ENCODE assay signal across 8 cellular contexts in genomic region chr9:117783828-117784227, GRCh38.
DNase-seq lines count a peak whose midpoint lies in the region; ATAC-seq and TF ChIP-seq lines count a peak whose summit lies in the region.

No MANE protein-coding gene starts in this region.

- DNase-seq in KBM-7 (peak; percentile 23), GM03348 (ENCODE audit: low spot score) (no peak), NCI-H748 treated with DMSO at 0.1 percent for 48 hours (lab: John Stamatoyannopoulos, UW) (no peak), sigmoid colon (no peak)
- DNase-seq in stimulated activated naive CD8-positive, alpha-beta T cell treated with anti-CD3 and anti-CD28 coated beads, Interleukin-15, Interleukin-2, amounts not matched to agents 100 U/mL and 50 U/mL, for 24 hours, result no peak

- peaks cover 0 to 11% (median 6%) of the 10 kb centered on the region in 4 donors for H3K4me1 ChIP-seq in sigmoid colon

- no peaks in the 10 kb centered on the region for H3K27me3 ChIP-seq in sigmoid colon

- no peak for TF ChIP-seq EP300 in sigmoid colon (IDR thresholded peaks at IDR 0.05)

- peak; percentile 77 for ATAC-seq in GM18519 (IDR thresholded peaks at IDR 0.05; ENCODE audit: low FRiP score, unreplicated experiment)
- ATAC-seq in GM21619 (IDR thresholded peaks at IDR 0.05; ENCODE audit: unreplicated experiment), result peak; percentile 84
- ATAC-seq in stimulated activated naive CD8-positive, alpha-beta T cell treated with anti-CD3 and anti-CD28 coated beads, Interleukin-15, Interleukin-2, amounts not matched to agents 100 U/mL and 50 U/mL, for 24 hours, result peak; percentile 48

- peak overlapping the region in 1 of 4 donors; percentile 41 for H3K4me3 ChIP-seq in sigmoid colon

- intact Hi-C loops in sigmoid colon (cut with DNase I), result no loop called here

- H3K27ac ChIP-seq in cingulate gyrus (ENCODE audit: low read depth, low read length) (peak overlapping the region; percentile 62), sigmoid colon (peak overlapping the region in 2 of 4 donors; percentile 22 to 54)

- TF ChIP-seq POLR2A in sigmoid colon (IDR thresholded peaks at IDR 0.05), result no peak

- in situ Hi-C loops in KBM-7 (cut with MboI; ENCODE audit: low pct_unique_long_range_greater_than_20kb, low sequenced_read_pairs), result no loop called here

- 29 to 46% methylated on average over 1 of the region's 1 CpG for WGBS in sigmoid colon, 2 donors

- no peaks in the 10 kb centered on the region for H3K36me3 ChIP-seq in sigmoid colon

- TF ChIP-seq CTCF in sigmoid colon (IDR thresholded peaks at IDR 0.05), result no peak

- no peaks in the 10 kb centered on the region for H3K9me3 ChIP-seq in sigmoid colon
